In the genomic region with DNA sequence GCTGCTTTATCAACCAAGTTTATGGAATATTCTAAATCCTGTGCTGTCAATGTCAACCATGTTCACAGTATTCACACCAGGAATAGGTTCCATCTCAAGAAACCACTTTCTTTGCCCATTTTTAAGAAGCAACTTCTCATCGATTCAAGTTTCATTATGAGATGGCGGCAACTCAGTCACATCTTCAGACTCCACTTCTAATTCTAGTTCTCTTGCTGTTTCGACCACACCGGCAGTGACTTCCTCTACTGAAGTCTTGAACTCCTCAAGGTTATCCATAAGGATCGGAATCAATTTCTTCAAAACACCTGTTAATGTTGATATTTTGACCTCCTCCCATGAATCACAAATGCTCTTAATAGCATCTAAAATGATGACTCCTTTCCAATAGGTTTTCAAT, we compare ENCODE assay signal across 27 cellular contexts.
"Had no signal": no experiment of that assay in that cellular context is flagged by ENCODE, and none has a peak within 500 bp of the region (broad histone marks: within the 10 kb centered on the region; RNA-seq: fewer than 3 reads in every experiment).

No MANE protein-coding gene starts in this region.

- FAIRE-seq: kidney had no signal

- H3K27ac ChIP-seq: adrenal gland, ascending aorta, brain microvascular endothelial cell, lower lobe of right lung, upper lobe of left lung had no signal

- H3K27ac Mint-ChIP-seq: activated CD8-positive, alpha-beta memory T cell treated with anti-CD3 and anti-CD28 coated beads, Interleukin-2, amount 10 ng/mL, durations not matched to agents 7 days and 5 days; activated CD8-positive, alpha-beta T cell treated with anti-CD3 and anti-CD28 coated beads for 36 hours; activated naive CD8-positive, alpha-beta T cell; activated T-helper 1 cell treated with anti-CD3 and anti-CD28 coated beads, Interleukin-12 subunit alpha, Interleukin-12 subunit beta, Interleukin-2, Interleukin-4 antibody, amounts not matched to agents 30 ng/mL and 10 ng/mL and 1 ng/mL, durations not matched to agents 14 hours and 24 hours and 36 hours; naive thymus-derived CD4-positive, alpha-beta T cell; progenitor cell of endocrine pancreas; T-helper 1 cell treated with Interleukin-12 subunit alpha and Interleukin-12 subunit beta and Interleukin-4 antibody, amounts not matched to agents 30 μg/mL and 1 μg/mL, for 36 hours had no signal

- H3K4me1 Mint-ChIP-seq: neural crest cell had no signal

- H3K36me3 Mint-ChIP-seq: activated CD8-positive, alpha-beta memory T cell treated with anti-CD3 and anti-CD28 coated beads, Interleukin-2, amount 10 ng/mL, durations not matched to agents 7 days and 5 days; activated naive CD8-positive, alpha-beta T cell; naive thymus-derived CD4-positive, alpha-beta T cell had no signal

- H3K4me3 Mint-ChIP-seq: activated CD8-positive, alpha-beta memory T cell treated with anti-CD3 and anti-CD28 coated beads, Interleukin-2, amount 10 ng/mL, durations not matched to agents 7 days and 5 days; activated CD8-positive, alpha-beta T cell treated with anti-CD3 and anti-CD28 coated beads for 36 hours; activated naive CD8-positive, alpha-beta T cell; activated T-helper 1 cell treated with anti-CD3 and anti-CD28 coated beads, Interleukin-12 subunit alpha, Interleukin-12 subunit beta, Interleukin-2, Interleukin-4 antibody, amounts not matched to agents 30 ng/mL and 10 ng/mL and 1 ng/mL, durations not matched to agents 14 hours and 24 hours and 36 hours; naive thymus-derived CD4-positive, alpha-beta T cell; neural crest cell; T-helper 1 cell treated with Interleukin-12 subunit alpha and Interleukin-12 subunit beta and Interleukin-4 antibody, amounts not matched to agents 30 μg/mL and 1 μg/mL, for 36 hours had no signal

- ATAC-seq: activated CD8-positive, alpha-beta memory T cell treated with anti-CD3 and anti-CD28 coated beads, Interleukin-2, amount 10 ng/mL, durations not matched to agents 7 days and 5 days; activated CD8-positive, alpha-beta T cell treated with anti-CD3 and anti-CD28 coated beads for 36 hours; left lobe of liver; lower lobe of right lung; naive thymus-derived CD4-positive, alpha-beta T cell had no signal

- H3K9me3 Mint-ChIP-seq: activated CD8-positive, alpha-beta T cell treated with anti-CD3 and anti-CD28 coated beads for 36 hours; activated T-helper 1 cell treated with anti-CD3 and anti-CD28 coated beads, Interleukin-12 subunit alpha, Interleukin-12 subunit beta, Interleukin-2, Interleukin-4 antibody, amounts not matched to agents 30 ng/mL and 10 ng/mL and 1 ng/mL, durations not matched to agents 14 hours and 24 hours and 36 hours; naive thymus-derived CD4-positive, alpha-beta T cell; neural crest cell; T-helper 1 cell treated with Interleukin-12 subunit alpha and Interleukin-12 subunit beta and Interleukin-4 antibody, amounts not matched to agents 30 μg/mL and 1 μg/mL, for 36 hours had no signal

- DNase-seq: activated CD4-positive, alpha-beta T cell treated with anti-CD3 and anti-CD28 coated beads for 48 hours; activated CD8-positive, alpha-beta memory T cell treated with anti-CD3 and anti-CD28 coated beads, Interleukin-2, amount 10 ng/mL, durations not matched to agents 7 days and 5 days; activated CD8-positive, alpha-beta T cell treated with anti-CD3 and anti-CD28 coated beads for 36 hours; activated T-cell treated with anti-CD3 and anti-CD28 coated beads for 4 hours; adrenal gland; brain microvascular endothelial cell; central memory CD4-positive, alpha-beta T cell; dermis blood vessel endothelial cell; effector CD8-positive, alpha-beta T cell; erythroblast; foreskin fibroblast; kidney; lower lobe of right lung; naive thymus-derived CD4-positive, alpha-beta T cell; occipital lobe; retina; stimulated activated CD4-positive, alpha-beta T cell treated with anti-CD3 and anti-CD28 coated beads, Interleukin-2, amount 100 ng/mL, for 48 hours; stimulated activated CD8-positive, alpha-beta memory T cell treated with anti-CD3 and anti-CD28 coated beads, Interleukin-4, amount 100 ng/mL, for 48 hours; stimulated activated naive CD4-positive, alpha-beta T cell treated with Interleukin-2 at 50 U/mL for 16 hours; upper lobe of left lung had no signal

- H3K27me3 Mint-ChIP-seq: progenitor cell of endocrine pancreas had no signal
